Comparison of ENCODE assay signal across 15 cellular contexts in the genomic region with DNA sequence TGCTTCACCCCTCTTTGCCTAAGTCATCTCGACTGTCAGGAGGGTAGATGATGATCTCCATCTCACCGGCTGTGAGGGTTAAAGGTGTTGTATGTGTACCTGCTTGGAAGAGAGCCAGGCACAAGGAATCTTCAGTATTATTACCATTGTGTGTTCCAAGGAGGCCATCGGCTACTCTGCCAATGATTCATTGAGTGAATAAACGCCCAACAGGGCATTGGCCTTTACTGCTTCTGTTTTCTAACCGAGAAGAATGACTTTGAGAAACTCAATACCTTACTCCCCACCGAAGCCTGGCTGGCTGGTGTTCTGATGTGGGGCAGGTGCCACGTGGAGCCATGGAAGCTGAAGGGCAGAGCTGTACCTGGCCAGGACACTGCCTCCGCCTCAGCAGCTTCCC.
"Had no signal": no experiment of that assay in that cellular context is flagged by ENCODE, and none has a peak within 500 bp of the region (broad histone marks: within the 10 kb centered on the region; RNA-seq: fewer than 3 reads in every experiment).

No MANE protein-coding gene starts in this region.

- H3K27ac ChIP-seq: foreskin keratinocyte, psoas muscle, sigmoid colon had no signal

- H3K9me3 Mint-ChIP-seq: nephron progenitor cell, type B pancreatic cell had no signal

- H3K27ac Mint-ChIP-seq: naive thymus-derived CD4-positive, alpha-beta T cell; nephron progenitor cell; type B pancreatic cell had no signal

- H3K36me3 Mint-ChIP-seq: type B pancreatic cell had no signal

- H3K27me3 ChIP-seq: foreskin keratinocyte, sigmoid colon had no signal

- H3K9me3 ChIP-seq: psoas muscle, sigmoid colon had no signal

- H3K27me3 Mint-ChIP-seq: naive thymus-derived CD4-positive, alpha-beta T cell; type B pancreatic cell had no signal

- H3K4me3 Mint-ChIP-seq: naive thymus-derived CD4-positive, alpha-beta T cell; nephron progenitor cell; type B pancreatic cell had no signal

- H3K36me3 ChIP-seq: sigmoid colon had no signal

- H3K4me3 ChIP-seq: lung, psoas muscle, sigmoid colon, skin epidermis had no signal

- DNase-seq: foreskin keratinocyte; immature natural killer cell; left cardiac atrium; left ventricle myocardium superior; mesendoderm; naive thymus-derived CD4-positive, alpha-beta T cell; nephron progenitor cell; psoas muscle; sigmoid colon; stimulated activated CD4-positive, alpha-beta T cell treated with anti-CD3 and anti-CD28 coated beads, Interleukin-2, amount 100 ng/mL, for 24 hours; stimulated activated CD4-positive, alpha-beta T cell treated with anti-CD3 and anti-CD28 coated beads, Interleukin-4, amount 100 ng/mL, for 4 hours; stimulated activated naive CD4-positive, alpha-beta T cell had no signal

- H3K4me1 ChIP-seq: psoas muscle had no signal

- ATAC-seq: foreskin keratinocyte; left cardiac atrium; left ventricle myocardium superior; naive thymus-derived CD4-positive, alpha-beta T cell; psoas muscle had no signal
